In genomic region chr22:19942886-19943664, GRCh38 we compare ENCODE assay signal across 1 cellular context.
TF ChIP-seq lines count a peak whose summit lies in the region.

No MANE protein-coding gene starts in this region.

TF ChIP-seq in H1, 55 proteins besides CTCF, POLR2A, EP300 and RAD21 (continued from another document):
- TF ChIP-seq, protein P1, sequence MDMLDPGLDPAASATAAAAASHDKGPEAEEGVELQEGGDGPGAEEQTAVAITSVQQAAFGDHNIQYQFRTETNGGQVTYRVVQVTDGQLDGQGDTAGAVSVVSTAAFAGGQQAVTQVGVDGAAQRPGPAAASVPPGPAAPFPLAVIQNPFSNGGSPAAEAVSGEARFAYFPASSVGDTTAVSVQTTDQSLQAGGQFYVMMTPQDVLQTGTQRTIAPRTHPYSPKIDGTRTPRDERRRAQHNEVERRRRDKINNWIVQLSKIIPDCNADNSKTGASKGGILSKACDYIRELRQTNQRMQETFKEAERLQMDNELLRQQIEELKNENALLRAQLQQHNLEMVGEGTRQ (IDR thresholded peaks at IDR 0.05; ENCODE audit: low read length), result no peak
- TF ChIP-seq, protein P2, sequence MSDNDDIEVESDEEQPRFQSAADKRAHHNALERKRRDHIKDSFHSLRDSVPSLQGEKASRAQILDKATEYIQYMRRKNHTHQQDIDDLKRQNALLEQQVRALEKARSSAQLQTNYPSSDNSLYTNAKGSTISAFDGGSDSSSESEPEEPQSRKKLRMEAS (IDR thresholded peaks at IDR 0.05), result no peak
